In the genomic region with DNA sequence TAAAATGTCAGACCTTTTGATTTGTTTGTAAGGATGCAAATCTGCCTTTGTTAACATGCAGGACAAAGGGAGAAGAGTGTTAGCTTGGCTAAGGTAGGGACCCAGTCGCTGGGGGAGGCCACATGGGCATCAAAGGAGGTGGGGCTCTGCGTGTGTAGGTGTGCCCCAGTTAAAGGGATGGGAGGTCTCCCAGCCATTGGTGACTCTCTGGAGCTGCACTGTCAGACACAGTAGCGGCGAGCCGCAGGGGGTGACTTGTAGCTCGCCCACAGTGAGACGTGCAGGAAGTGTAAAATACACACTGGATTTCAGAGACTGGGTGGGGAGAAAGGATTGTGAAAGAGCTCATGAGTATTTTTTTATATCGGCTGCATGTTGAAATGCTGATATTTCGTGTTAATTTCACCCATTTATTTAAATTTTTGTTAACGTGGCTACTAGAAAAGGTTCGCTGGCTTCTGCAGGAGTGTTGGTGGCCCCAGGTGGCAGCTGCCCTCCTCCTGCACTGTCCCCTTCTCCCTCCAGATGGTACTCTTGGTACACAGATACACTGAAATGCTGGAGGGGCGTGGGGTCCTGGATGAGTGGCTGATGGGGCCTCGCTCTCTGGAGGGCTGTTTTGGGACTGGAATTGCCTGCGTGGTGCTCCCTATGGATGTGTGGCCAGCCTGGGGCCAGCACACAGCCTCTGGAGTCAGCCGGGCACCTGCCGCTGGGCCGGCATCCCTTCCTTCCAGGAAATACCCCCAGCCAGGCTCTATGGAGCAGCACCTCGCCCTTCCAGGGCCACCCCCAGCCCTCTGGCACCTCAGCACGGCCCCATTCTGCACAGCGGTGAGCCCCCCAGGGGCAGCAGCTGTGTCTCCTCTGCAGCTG, we compare ENCODE assay signal across 15 cellular contexts. TPM values are rescaled to one million over a fixed set of nuclear protein-coding genes. Genes with fewer than 3 reads are reported as not detected.
DNase-seq lines count a peak whose midpoint lies in the region; ATAC-seq and TF ChIP-seq lines count a peak whose summit lies in the region.
"Had no signal": no experiment of that assay in that cellular context is flagged by ENCODE, and none has a peak within 500 bp of the region (broad histone marks: within the 10 kb centered on the region; RNA-seq: fewer than 3 reads in every experiment).

No MANE protein-coding gene starts in this region.

- H3K27me3 Mint-ChIP-seq in nephron progenitor cell (ENCODE audit: low read depth, poor library complexity): peaks cover 8% of the 10 kb centered on the region
- no peaks in the 10 kb centered on the region for H3K27me3 Mint-ChIP-seq in naive thymus-derived CD4-positive, alpha-beta T cell

- intact Hi-C loops in A673 (cut with micrococcal nuclease; ENCODE audit: unreplicated experiment) (no loop called here), adrenal gland (cut with DNase I) (no loop called here)
- intact Hi-C loops in naive thymus-derived CD4-positive, alpha-beta T cell (cut with micrococcal nuclease): no loop called here

- peaks cover 4% of the 10 kb centered on the region for H3K36me3 Mint-ChIP-seq in nephron progenitor cell (ENCODE audit: low read depth)
- peaks cover 0 to 33% (median 6%) of the 10 kb centered on the region in 5 donors for H3K36me3 Mint-ChIP-seq in naive thymus-derived CD4-positive, alpha-beta T cell

- no peak overlapping the region for H3K4me3 ChIP-seq in A673 (ENCODE audit: low read depth, low read length, poor library complexity, severe bottlenecking)
- no peak overlapping the region for H3K4me3 ChIP-seq in HEK293 (ENCODE audit: low read depth, low read length)
- H3K4me3 ChIP-seq in adrenal gland: no peak overlapping the region
- no peak overlapping the region for H3K4me3 ChIP-seq in naive thymus-derived CD4-positive, alpha-beta T cell (ENCODE audit: low read length)
- H3K4me3 ChIP-seq: right atrium auricular region, uterus had no signal

- H3K27me3 ChIP-seq in A673 (replicated peaks; ENCODE audit: insufficient read depth, low read depth, low read length, poor library complexity): no peaks in the 10 kb centered on the region
- H3K27me3 ChIP-seq in adrenal gland: no peaks in the 10 kb centered on the region
- no peaks in the 10 kb centered on the region for H3K27me3 ChIP-seq in naive thymus-derived CD4-positive, alpha-beta T cell (ENCODE audit: control insufficient read depth in 2 of 2, insufficient read depth in 2 of 2, low read length in 2 of 2)
- H3K27me3 ChIP-seq: right atrium auricular region, uterus had no signal

- TF ChIP-seq POLR2A in adrenal gland (IDR thresholded peaks at IDR 0.05): no peak

- CTCF ChIA-PET in A673 (lab: Charles Lee) (interaction anchor here (0.9 to 1.0 kb wide), 2 partner anchors 9 to 220 kb away, joined by 3 to 4 read pairs; no protein-coding TSS in a partner anchor), HEK293 (lab: Yijun Ruan, JAX) (interaction anchor here (0.7 to 1.1 kb wide), 3 partner anchors 8 to 226 kb away, joined by 3 read pairs; no protein-coding TSS in a partner anchor)
- CTCF ChIA-PET in naive thymus-derived CD4-positive, alpha-beta T cell (lab: Charles Lee): interaction anchor here (0.8 kb wide), 1 partner anchor 229 kb away, joined by 3 read pairs; no protein-coding TSS in a partner anchor

- H3K27ac Mint-ChIP-seq in nephron progenitor cell: peak overlapping the region; percentile 66
- no peak overlapping the region for H3K27ac Mint-ChIP-seq in naive thymus-derived CD4-positive, alpha-beta T cell
- H3K27ac Mint-ChIP-seq: mesothelial cell of epicardium; T-helper 1 cell treated with Interleukin-12 subunit alpha and Interleukin-12 subunit beta and Interleukin-4 antibody, amounts not matched to agents 30 μg/mL and 1 μg/mL, for 36 hours had no signal

- no peaks in the 10 kb centered on the region for H3K9me3 Mint-ChIP-seq in nephron progenitor cell
- peaks cover 0 to 1% (median 0%) of the 10 kb centered on the region in 11 donors for H3K9me3 Mint-ChIP-seq in naive thymus-derived CD4-positive, alpha-beta T cell
- H3K9me3 Mint-ChIP-seq: mesothelial cell of epicardium; T-helper 1 cell treated with Interleukin-12 subunit alpha and Interleukin-12 subunit beta and Interleukin-4 antibody, amounts not matched to agents 30 μg/mL and 1 μg/mL, for 36 hours had no signal

- POLR2A ChIA-PET in A673 (lab: Charles Lee; ENCODE audit: low non-redundant PET): no interaction called here
- POLR2A ChIA-PET in HEK293 (lab: Yijun Ruan, JAX): no interaction called here
- POLR2A ChIA-PET in naive thymus-derived CD4-positive, alpha-beta T cell (lab: Charles Lee): no interaction called here

- peaks cover 12% of the 10 kb centered on the region for H3K4me1 ChIP-seq in A673 (ENCODE audit: insufficient read depth, low read length, poor library complexity, severe bottlenecking)
- H3K4me1 ChIP-seq in HEK293 (ENCODE audit: control insufficient read depth, insufficient read depth, low read length): no peaks in the 10 kb centered on the region
- H3K4me1 ChIP-seq in adrenal gland (replicated peaks in 1 of 2): peaks cover 33 to 41% of the 10 kb centered on the region in 2 donors
- H3K4me1 ChIP-seq in naive thymus-derived CD4-positive, alpha-beta T cell (ENCODE audit: control insufficient read depth in 2 of 2, insufficient read depth in 2 of 2, low read length in 2 of 2): no peaks in the 10 kb centered on the region

- DNase-seq in A673 (ENCODE audit: low spot score): peak; percentile 65
- peak in 1 of 7 donors; percentile 35 for DNase-seq in adrenal gland
- DNase-seq in nephron progenitor cell: no peak
- no peak for DNase-seq in stimulated activated CD4-positive, alpha-beta T cell treated with anti-CD3 and anti-CD28 coated beads, Interleukin-1b, Interleukin-23, amount 100 ng/mL, for 48 hours
- no peak for DNase-seq in naive thymus-derived CD4-positive, alpha-beta T cell
- no peak for DNase-seq in stimulated activated CD4-positive, alpha-beta T cell treated with anti-CD3 and anti-CD28 coated beads, Interleukin-12 subunit alpha, Interleukin-12 subunit beta, amount 100 ng/mL, for 4 hours
- DNase-seq in NCI-H774 (lab: John Stamatoyannopoulos, UW): no peak
- DNase-seq: activated CD4-positive, CD25-positive, alpha-beta regulatory T cell; effector memory CD4-positive, alpha-beta T cell; MM.1S; uterus had no signal

- H3K36me3 ChIP-seq in A673 (ENCODE audit: insufficient read depth, low read length, poor library complexity, severe bottlenecking) (no peaks in the 10 kb centered on the region), HEK293 (ENCODE audit: control insufficient read depth in 2 of 2, insufficient read depth in 1 of 2, low read length in 2 of 2) (no peaks in the 10 kb centered on the region), adrenal gland (replicated peaks in 1 of 2) (no peaks in the 10 kb centered on the region)
- peaks cover 0 to 12% (median 0%) of the 10 kb centered on the region in 3 experiments for H3K36me3 ChIP-seq in naive thymus-derived CD4-positive, alpha-beta T cell (ENCODE audit: control insufficient read depth in 2 of 3, insufficient read depth in 3 of 3, low read length in 3 of 3)
- H3K36me3 ChIP-seq: right atrium auricular region, uterus had no signal

- WGBS in adrenal gland, 4 donors: 76 to 91% (median 82%) methylated on average over 13 to 20 of the region's 20 CpGs

- no TSS peak for BruUV-seq in A673 (replicated peaks; lab: Mats Ljungman, UMichigan)

- H3K9me3 ChIP-seq in A673 (ENCODE audit: low read depth, low read length, poor library complexity, severe bottlenecking): no peaks in the 10 kb centered on the region
- H3K9me3 ChIP-seq in HEK293 (ENCODE audit: control insufficient read depth, insufficient read depth, low read depth, low read length): no peaks in the 10 kb centered on the region
- no peaks in the 10 kb centered on the region for H3K9me3 ChIP-seq in adrenal gland (replicated peaks in 1 of 3)
- no peaks in the 10 kb centered on the region for H3K9me3 ChIP-seq in naive thymus-derived CD4-positive, alpha-beta T cell (ENCODE audit: control insufficient read depth in 2 of 3, low read length in 3 of 3)
- H3K9me3 ChIP-seq: right atrium auricular region, uterus had no signal

- ATAC-seq in naive thymus-derived CD4-positive, alpha-beta T cell: no peak

- H3K27ac ChIP-seq in A673 (ENCODE audit: low read depth, low read length, poor library complexity, severe bottlenecking) (no peak overlapping the region), HEK293 (ENCODE audit: extremely low read depth, low read depth, low read length) (no peak overlapping the region), adrenal gland (peak overlapping the region in 4 of 5 donors; percentile 58 to 81 (median 73))
- no peak overlapping the region for H3K27ac ChIP-seq in naive thymus-derived CD4-positive, alpha-beta T cell (ENCODE audit: low read depth, low read length)
- H3K27ac ChIP-seq: right atrium auricular region, uterus had no signal

- no peak overlapping the region for H3K4me3 Mint-ChIP-seq in nephron progenitor cell
- no peak overlapping the region for H3K4me3 Mint-ChIP-seq in naive thymus-derived CD4-positive, alpha-beta T cell
- H3K4me3 Mint-ChIP-seq: mesothelial cell of epicardium; T-helper 1 cell treated with Interleukin-12 subunit alpha and Interleukin-12 subunit beta and Interleukin-4 antibody, amounts not matched to agents 30 μg/mL and 1 μg/mL, for 36 hours had no signal

- TF ChIP-seq CTCF in A673 (conservative IDR thresholded peaks at IDR 0.05; ENCODE audit: low read depth, low read length) (peak; percentile 39), HEK293 (tag by site-specific recombination; IDR thresholded peaks at IDR 0.05) (no peak), adrenal gland (IDR thresholded peaks at IDR 0.05) (no peak), nephron progenitor cell (IDR thresholded peaks at IDR 0.05) (no peak)

- H3K4me1 Mint-ChIP-seq in nephron progenitor cell: peaks cover 60% of the 10 kb centered on the region
- H3K4me1 Mint-ChIP-seq in naive thymus-derived CD4-positive, alpha-beta T cell: peaks cover 0 to 6% (median 0%) of the 10 kb centered on the region in 7 donors

TF ChIP-seq in HEK293, 187 proteins besides CTCF, POLR2A, EP300 and RAD21:
- TF ChIP-seq ZNF629 (tag by site-specific recombination; IDR thresholded peaks at IDR 0.05) (no peak), ZSCAN16 (tag by site-specific recombination; IDR thresholded peaks at IDR 0.05) (no peak), GLIS1 (tag by site-specific recombination; IDR thresholded peaks at IDR 0.05) (peak; percentile 11; the same call in 1 of the 2 replicates), ZNF341 (tag by site-specific recombination; IDR thresholded peaks at IDR 0.05; ENCODE audit: low read depth) (0 out of 2 replicates have a peak, but pooled peaks have one; percentile 19), ZBTB48 (tag by site-specific recombination; IDR thresholded peaks at IDR 0.05) (no peak), ZNF23 (tag by site-specific recombination; IDR thresholded peaks at IDR 0.05; ENCODE audit: borderline replicate concordance) (no peak)

RNA-seq across cellular contexts. Expression of a gene that starts 59.2 kb away (rescaled TPM):
- 2.3 and 5.9 TPM in 2 replicates for total RNA-seq in A673 (2021)
- total RNA-seq in adrenal gland: 10 to 100 TPM; 33.3 to 70.1 (median 45.7) TPM
- 10 to 100 TPM; 21.9 to 45.8 (median 41.2) TPM for polyA plus RNA-seq in adrenal gland
- total RNA-seq in naive thymus-derived CD4-positive, alpha-beta T cell: 10 to 100 TPM; 19.8 to 31.2 (median 27.6) TPM
- 10 to 100 TPM; 21.5 to 23.4 TPM for polyA plus RNA-seq in naive thymus-derived CD4-positive, alpha-beta T cell

Comparison
In these comparisons a context has a peak if more than half of its experiments do, and no peak if none do; other contexts are left out.
1. H3K27ac ChIP-seq: peak in adrenal gland (4 of 5); none in A673 (single experiment), HEK293 (single experiment) and naive thymus-derived CD4-positive, alpha-beta T cell (single experiment).